ENCODE assay signal across 8 cellular contexts in the genomic region with DNA sequence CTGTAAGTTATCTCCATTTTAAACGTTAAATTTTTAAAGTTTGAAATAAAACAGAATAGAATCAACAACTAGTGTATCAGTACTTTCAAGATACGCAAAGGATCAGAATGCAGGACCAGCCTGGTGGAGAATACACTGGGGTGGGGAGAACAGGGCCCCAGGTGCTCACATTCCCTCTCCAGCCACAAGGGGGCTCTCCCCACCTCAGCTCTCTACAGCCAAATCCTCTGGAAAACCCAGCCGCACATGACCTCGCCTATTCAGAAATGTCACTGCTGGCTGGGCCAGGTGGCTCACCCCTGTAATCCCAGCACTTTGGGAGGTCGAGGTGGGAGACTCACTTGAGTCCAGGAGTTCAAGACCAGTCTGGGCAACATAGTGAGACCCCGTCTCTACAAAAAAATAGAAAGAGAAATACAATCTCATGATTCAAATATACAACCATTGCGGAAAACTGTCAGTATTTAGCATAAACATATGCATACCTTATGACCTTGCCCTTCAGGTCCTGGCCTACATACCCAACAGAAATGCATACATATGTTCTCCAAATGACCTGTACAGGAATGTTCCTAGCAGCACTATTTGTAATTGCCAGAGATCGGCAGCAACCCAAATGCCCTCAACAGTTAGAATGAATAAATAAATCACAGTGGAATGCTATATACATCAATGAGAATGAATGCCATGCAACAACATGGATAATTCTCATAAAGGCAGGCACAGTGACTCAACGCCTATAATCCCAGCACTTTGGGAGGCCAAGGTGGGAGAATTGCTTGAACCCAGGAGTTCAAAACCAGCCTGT. TPM values are rescaled to one million over a fixed set of nuclear protein-coding genes. Genes with fewer than 3 reads are reported as not detected.
A peak's percentile ranks its signal among the peaks of the same experiment; 100 is the strongest.
DNase-seq lines count a peak whose midpoint lies in the region; ATAC-seq and TF ChIP-seq lines count a peak whose summit lies in the region.

No MANE protein-coding gene starts in this region.

- no peak for DNase-seq in AG04450 (ENCODE audit: low read depth, low spot score)
- DNase-seq in NCI-H226, result peak; percentile 40
- peak; percentile 76 for DNase-seq in activated CD4-positive, alpha-beta T cell treated with anti-CD3 and anti-CD28 coated beads for 48 hours
- DNase-seq in colonic mucosa, result peak; percentile 70
- peak; percentile 47 for DNase-seq in mesenchymal stem cell
- peak; percentile 40 to 45 for DNase-seq in stimulated activated CD8-positive, alpha-beta memory T cell treated with anti-CD3 and anti-CD28 coated beads, Interleukin-7, amount 100 ng/mL, for 1 hour (ENCODE audit: low read depth in 2 of 2)

- H3K4me1 ChIP-seq in colonic mucosa (no peaks in the 10 kb centered on the region), mesenchymal stem cell (ENCODE audit: control insufficient read depth, insufficient read depth, low read depth, low read length) (no peaks in the 10 kb centered on the region)

- H3K4me3 ChIP-seq in AG04450 (ENCODE audit: low read depth, low read length) (no peak overlapping the region), colonic mucosa (no peak overlapping the region), mesenchymal stem cell (ENCODE audit: insufficient read depth in 1 of 2, low read depth in 1 of 2, low read length in 2 of 2) (no peak overlapping the region)

- ATAC-seq in GM18867 (IDR thresholded peaks at IDR 0.05; ENCODE audit: unreplicated experiment) (peak; percentile 52), HG03520 (IDR thresholded peaks at IDR 0.05; ENCODE audit: unreplicated experiment) (no peak)

- no peak overlapping the region for H3K23ac ChIP-seq in mesenchymal stem cell (ENCODE audit: low read length in 2 of 2)

- TF ChIP-seq CTCF in AG04450 (IDR thresholded peaks at IDR 0.05; ENCODE audit: low read depth, low read length) (peak; percentile 82), colonic mucosa (IDR thresholded peaks at IDR 0.05) (peak; percentile 89)

- no peak overlapping the region for H2AFZ ChIP-seq in mesenchymal stem cell (ENCODE audit: low read depth, low read length)

- H3K18ac ChIP-seq in mesenchymal stem cell (ENCODE audit: low read depth in 1 of 2, low read length in 2 of 2), result no peak overlapping the region

- WGBS in mesenchymal stem cell, result 38% methylated on average over 7 of the region's 9 CpGs

- no peaks in the 10 kb centered on the region for H3K36me3 ChIP-seq in colonic mucosa
- no peaks in the 10 kb centered on the region for H3K36me3 ChIP-seq in mesenchymal stem cell (ENCODE audit: control insufficient read depth in 1 of 2, insufficient read depth in 2 of 2, low read depth in 1 of 2, low read length in 2 of 2)

- H3K9ac ChIP-seq in colonic mucosa (ENCODE audit: low read depth in 2 of 2, low read length in 2 of 2) (no peak overlapping the region), mesenchymal stem cell (ENCODE audit: low read length) (no peak overlapping the region)

- H3K9me3 ChIP-seq in AG04450 (ENCODE audit: control insufficient read depth, insufficient read depth, low read length) (no peaks in the 10 kb centered on the region; the same call in 1 of the 2 replicates), colonic mucosa (no peaks in the 10 kb centered on the region), mesenchymal stem cell (ENCODE audit: control insufficient read depth, low read length) (no peaks in the 10 kb centered on the region)

- no peak overlapping the region for H3K4me2 ChIP-seq in mesenchymal stem cell (ENCODE audit: low read length, poor library complexity, severe bottlenecking)

- H4K8ac ChIP-seq in mesenchymal stem cell (ENCODE audit: low read length), result no peak overlapping the region

- H2BK5ac ChIP-seq in mesenchymal stem cell (ENCODE audit: low read depth, low read length, poor library complexity, severe bottlenecking), result no peak overlapping the region

- H3K79me1 ChIP-seq in mesenchymal stem cell (replicated peaks; ENCODE audit: low read length, poor library complexity, severe bottlenecking), result no peaks in the 10 kb centered on the region

- no peak overlapping the region for H2AK5ac ChIP-seq in mesenchymal stem cell (ENCODE audit: low read length, severe bottlenecking)

- H4K91ac ChIP-seq in mesenchymal stem cell (ENCODE audit: low read length), result no peak overlapping the region

- H3K27ac ChIP-seq in AG04450 (ENCODE audit: low read depth, low read length) (no peak overlapping the region), colonic mucosa (no peak overlapping the region), mesenchymal stem cell (ENCODE audit: low read length, poor library complexity, severe bottlenecking) (no peak overlapping the region)

- no peak overlapping the region for H3K4ac ChIP-seq in mesenchymal stem cell (ENCODE audit: low read depth in 1 of 2, low read length in 2 of 2)

- H2BK15ac ChIP-seq in mesenchymal stem cell (ENCODE audit: low read depth, poor library complexity, severe bottlenecking), result no peak overlapping the region

- H2BK120ac ChIP-seq in mesenchymal stem cell (ENCODE audit: low read depth, low read length), result no peak overlapping the region

- CTCF ChIA-PET in AG04450 (lab: Charles Lee), result interaction anchor here (0.6 to 4.7 kb wide), 20 partner anchors 10 to 748 kb away, joined by 3 to 70 read pairs (median 4); partner anchors contain the start of genes ETHE1 and ZNF575

- intact Hi-C loops in colonic mucosa (cut with DNase I), result no loop called here

- H2BK12ac ChIP-seq in mesenchymal stem cell (ENCODE audit: low read length in 2 of 2), result no peak overlapping the region

- H3K27me3 ChIP-seq in AG04450 (ENCODE audit: control insufficient read depth, insufficient read depth, low read length), result no peaks in the 10 kb centered on the region
- H3K27me3 ChIP-seq in colonic mucosa, result no peaks in the 10 kb centered on the region
- H3K27me3 ChIP-seq in mesenchymal stem cell (ENCODE audit: control insufficient read depth in 1 of 2, insufficient read depth in 1 of 2, low read length in 2 of 2), result peaks cover 0 to 5% of the 10 kb centered on the region in 2 experiments

- POLR2A ChIA-PET in AG04450 (lab: Yijun Ruan, JAX), result interaction anchor here (0.6 to 0.8 kb wide), 2 partner anchors 71 to 332 kb away, joined by 3 read pairs; no protein-coding TSS in a partner anchor

- no peak overlapping the region for H3K14ac ChIP-seq in mesenchymal stem cell (ENCODE audit: low read length in 2 of 2)

RNA-seq across cellular contexts. Expression of gene TEX101, which starts 18.4 kb away (rescaled TPM):
- not detected in 2 replicates for polyA plus RNA-seq in AG04450 (2011; rRNA removed)
- polyA minus RNA-seq in AG04450 (2011; rRNA and poly(A)+ RNA removed), result not detected in 2 replicates
- total RNA-seq in colonic mucosa, result under 1 TPM in 1 of 2 donors, not detected in 1; 0.17 TPM
- not detected for polyA plus RNA-seq in mesenchymal stem cell (2013, experiment 1 of 2)
- not detected for polyA plus RNA-seq in mesenchymal stem cell (2013, experiment 2 of 2)

RNA-seq across cellular contexts. Expression of gene LYPD3, which starts 32.3 kb away (rescaled TPM):
- 0.60 and 1.0 TPM in 2 replicates for polyA plus RNA-seq in AG04450 (2011; rRNA removed)
- polyA minus RNA-seq in AG04450 (2011; rRNA and poly(A)+ RNA removed), result 0.39 and 0.83 TPM in 2 replicates
- under 1 TPM; 0.42 to 0.59 TPM for total RNA-seq in colonic mucosa
- polyA plus RNA-seq in mesenchymal stem cell (2013, experiment 1 of 2), result 0.54 TPM
- 0.55 TPM for polyA plus RNA-seq in mesenchymal stem cell (2013, experiment 2 of 2)
